Comparison of ENCODE assay signal across 10 cellular contexts in genomic region chr10:110820321-110820814, GRCh38. TPM values are rescaled to one million over a fixed set of nuclear protein-coding genes. Genes with fewer than 3 reads are reported as not detected.
DNase-seq lines count a peak whose midpoint lies in the region; ATAC-seq and TF ChIP-seq lines count a peak whose summit lies in the region.
"Had no signal": no experiment of that assay in that cellular context is flagged by ENCODE, and none has a peak within 500 bp of the region (broad histone marks: within the 10 kb centered on the region; RNA-seq: fewer than 3 reads in every experiment).

No MANE protein-coding gene starts in this region.

- H3K9me3 Mint-ChIP-seq in nephron progenitor cell: no peaks in the 10 kb centered on the region
- H3K9me3 Mint-ChIP-seq: activated CD4-positive, alpha-beta memory T cell treated with anti-CD3 and anti-CD28 coated beads, Interleukin-2, amount 10 ng/mL, durations not matched to agents 7 days and 5 days had no signal

- TF ChIP-seq POLR2A in gastroesophageal sphincter (IDR thresholded peaks at IDR 0.05) (no peak), upper lobe of left lung (IDR thresholded peaks at IDR 0.05) (no peak)

- H3K27me3 Mint-ChIP-seq in nephron progenitor cell (ENCODE audit: low read depth, poor library complexity): peaks cover 3% of the 10 kb centered on the region
- H3K27me3 Mint-ChIP-seq: activated CD4-positive, alpha-beta memory T cell treated with anti-CD3 and anti-CD28 coated beads, Interleukin-2, amount 10 ng/mL, durations not matched to agents 7 days and 5 days had no signal

- peak in 33 of 56 donors; percentile 6 to 82 (median 31) for DNase-seq in amygdala (lab: John Stamatoyannopoulos, UW)
- no peak for DNase-seq in nephron progenitor cell
- DNase-seq in upper lobe of left lung: no peak
- DNase-seq in ecto neural progenitor cell (ENCODE audit: low spot score): no peak
- no peak for DNase-seq in NCI-H69 (lab: John Stamatoyannopoulos, UW)
- DNase-seq in EL: no peak
- DNase-seq: activated CD4-positive, alpha-beta memory T cell treated with anti-CD3 and anti-CD28 coated beads, Interleukin-2, amount 10 ng/mL, durations not matched to agents 7 days and 5 days; MV-4-11; stimulated activated CD4-positive, alpha-beta T cell treated with anti-CD3 and anti-CD28 coated beads, Interleukin-2, amount 100 ng/mL, for 24 hours had no signal

- ATAC-seq in gastroesophageal sphincter (peak; percentile 73), upper lobe of left lung (ENCODE audit: low FRiP score in 2 of 2) (no peak)

- no peak overlapping the region for H3K4me3 Mint-ChIP-seq in nephron progenitor cell
- H3K4me3 Mint-ChIP-seq: activated CD4-positive, alpha-beta memory T cell treated with anti-CD3 and anti-CD28 coated beads, Interleukin-2, amount 10 ng/mL, durations not matched to agents 7 days and 5 days had no signal

- no peaks in the 10 kb centered on the region for H3K36me3 Mint-ChIP-seq in nephron progenitor cell (ENCODE audit: low read depth)

- H3K4me3 ChIP-seq in gastroesophageal sphincter (no peak overlapping the region), upper lobe of left lung (no peak overlapping the region)

- 5 to 18% methylated on average over 6 to 8 of the region's 8 CpGs for WGBS in gastroesophageal sphincter (ENCODE audit: low coverage in 1 of 2), 2 donors
- WGBS in upper lobe of left lung, 2 donors: 40 to 48% methylated on average over 8 of the region's 8 CpGs

- H3K4me1 Mint-ChIP-seq in nephron progenitor cell: peaks cover 44% of the 10 kb centered on the region

- no peaks in the 10 kb centered on the region for H3K9me3 ChIP-seq in gastroesophageal sphincter
- no peaks in the 10 kb centered on the region for H3K9me3 ChIP-seq in upper lobe of left lung

- peaks cover 22 to 98% (median 45%) of the 10 kb centered on the region in 3 donors for H3K4me1 ChIP-seq in gastroesophageal sphincter
- peaks cover 18 to 37% (median 27%) of the 10 kb centered on the region in 4 donors for H3K4me1 ChIP-seq in upper lobe of left lung

- TF ChIP-seq CTCF in gastroesophageal sphincter (IDR thresholded peaks at IDR 0.05) (peak in 1 of 4 experiments; percentile 0), nephron progenitor cell (IDR thresholded peaks at IDR 0.05) (no peak), upper lobe of left lung (IDR thresholded peaks at IDR 0.05) (no peak)

- H3K36me3 ChIP-seq in gastroesophageal sphincter: no peaks in the 10 kb centered on the region
- H3K36me3 ChIP-seq in upper lobe of left lung: no peaks in the 10 kb centered on the region

- H3K27ac Mint-ChIP-seq in nephron progenitor cell: peak overlapping the region; percentile 60
- H3K27ac Mint-ChIP-seq: activated CD4-positive, alpha-beta memory T cell treated with anti-CD3 and anti-CD28 coated beads, Interleukin-2, amount 10 ng/mL, durations not matched to agents 7 days and 5 days had no signal

- no peak for TF ChIP-seq EP300 in gastroesophageal sphincter (IDR thresholded peaks at IDR 0.05)
- no peak for TF ChIP-seq EP300 in upper lobe of left lung (IDR thresholded peaks at IDR 0.05)

- no peaks in the 10 kb centered on the region for H3K27me3 ChIP-seq in gastroesophageal sphincter
- H3K27me3 ChIP-seq in upper lobe of left lung: no peaks in the 10 kb centered on the region

- H3K27ac ChIP-seq in gastroesophageal sphincter (peak overlapping the region; percentile 83 to 92 (median 86)), upper lobe of left lung (peak overlapping the region; percentile 1 to 54 (median 44))

RNA-seq across cellular contexts. Expression of gene PDCD4, which starts 51.4 kb away (rescaled TPM):
- 10 to 100 TPM; 69.1 to 74.6 (median 72.2) TPM for total RNA-seq in gastroesophageal sphincter
- 100 to 1,000 TPM in 1 of 6 donors, 10 to 100 TPM in 5; 38.0 to 129 (median 57.1) TPM for total RNA-seq in upper lobe of left lung

Comparison
In these comparisons a context has a peak if more than half of its experiments do, and no peak if none do; other contexts are left out.
1. DNase-seq: peak in amygdala (33 of 56); none in nephron progenitor cell (single experiment), upper lobe of left lung (0 of 2), ecto neural progenitor cell (single experiment), NCI-H69 (single experiment) and EL (single experiment).